In the genomic region with DNA sequence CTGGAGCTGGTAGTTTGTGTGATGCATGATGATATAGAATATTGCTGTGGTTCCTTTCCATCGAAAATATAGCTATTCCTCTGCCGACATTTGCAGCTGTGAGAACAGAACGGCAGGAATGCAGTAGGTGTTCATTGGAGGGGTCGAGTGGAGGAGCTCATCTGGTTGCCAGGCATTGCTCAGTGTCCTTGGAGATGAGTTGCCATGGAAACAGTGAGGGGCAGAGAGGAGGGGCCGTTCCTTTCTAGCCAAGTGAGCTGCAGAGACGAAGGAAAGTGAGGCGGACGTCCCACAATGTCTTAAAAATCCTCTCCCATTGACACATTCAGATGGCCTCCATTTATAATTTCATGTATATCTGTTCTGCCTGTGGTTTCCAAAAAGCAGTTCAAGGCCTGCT, we compare ENCODE assay signal across 1 cellular context.
TF ChIP-seq lines count a peak whose summit lies in the region.

No MANE protein-coding gene starts in this region.

TF ChIP-seq in WTC11, 78 proteins besides CTCF, POLR2A, EP300 and RAD21 (continued from another document):
- TF ChIP-seq, protein P1, sequence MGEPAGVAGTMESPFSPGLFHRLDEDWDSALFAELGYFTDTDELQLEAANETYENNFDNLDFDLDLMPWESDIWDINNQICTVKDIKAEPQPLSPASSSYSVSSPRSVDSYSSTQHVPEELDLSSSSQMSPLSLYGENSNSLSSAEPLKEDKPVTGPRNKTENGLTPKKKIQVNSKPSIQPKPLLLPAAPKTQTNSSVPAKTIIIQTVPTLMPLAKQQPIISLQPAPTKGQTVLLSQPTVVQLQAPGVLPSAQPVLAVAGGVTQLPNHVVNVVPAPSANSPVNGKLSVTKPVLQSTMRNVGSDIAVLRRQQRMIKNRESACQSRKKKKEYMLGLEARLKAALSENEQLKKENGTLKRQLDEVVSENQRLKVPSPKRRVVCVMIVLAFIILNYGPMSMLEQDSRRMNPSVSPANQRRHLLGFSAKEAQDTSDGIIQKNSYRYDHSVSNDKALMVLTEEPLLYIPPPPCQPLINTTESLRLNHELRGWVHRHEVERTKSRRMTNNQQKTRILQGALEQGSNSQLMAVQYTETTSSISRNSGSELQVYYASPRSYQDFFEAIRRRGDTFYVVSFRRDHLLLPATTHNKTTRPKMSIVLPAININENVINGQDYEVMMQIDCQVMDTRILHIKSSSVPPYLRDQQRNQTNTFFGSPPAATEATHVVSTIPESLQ (CRISPR knock-in tag; IDR thresholded peaks at IDR 0.05), result no peak
- TF ChIP-seq CBFB (CRISPR knock-in tag; IDR thresholded peaks at IDR 0.05; ENCODE audit: low read depth) (no peak), ETV6 (CRISPR knock-in tag; IDR thresholded peaks at IDR 0.05) (no peak), NR3C1 (CRISPR knock-in tag; conservative IDR thresholded peaks at IDR 0.05; ENCODE audit: low read depth) (no peak), ESRRA (CRISPR knock-in tag; IDR thresholded peaks at IDR 0.05; ENCODE audit: borderline replicate concordance) (no peak), TEAD1 (CRISPR knock-in tag; IDR thresholded peaks at IDR 0.05) (no peak)
- TF ChIP-seq, protein P2, sequence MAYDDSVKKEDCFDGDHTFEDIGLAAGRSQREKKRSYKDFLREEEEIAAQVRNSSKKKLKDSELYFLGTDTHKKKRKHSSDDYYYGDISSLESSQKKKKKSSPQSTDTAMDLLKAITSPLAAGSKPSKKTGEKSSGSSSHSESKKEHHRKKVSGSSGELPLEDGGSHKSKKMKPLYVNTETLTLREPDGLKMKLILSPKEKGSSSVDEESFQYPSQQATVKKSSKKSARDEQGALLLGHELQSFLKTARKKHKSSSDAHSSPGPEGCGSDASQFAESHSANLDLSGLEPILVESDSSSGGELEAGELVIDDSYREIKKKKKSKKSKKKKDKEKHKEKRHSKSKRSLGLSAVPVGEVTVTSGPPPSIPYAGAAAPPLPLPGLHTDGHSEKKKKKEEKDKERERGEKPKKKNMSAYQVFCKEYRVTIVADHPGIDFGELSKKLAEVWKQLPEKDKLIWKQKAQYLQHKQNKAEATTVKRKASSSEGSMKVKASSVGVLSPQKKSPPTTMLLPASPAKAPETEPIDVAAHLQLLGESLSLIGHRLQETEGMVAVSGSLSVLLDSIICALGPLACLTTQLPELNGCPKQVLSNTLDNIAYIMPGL (CRISPR knock-in tag; IDR thresholded peaks at IDR 0.05), result no peak
- TF ChIP-seq, protein P3, sequence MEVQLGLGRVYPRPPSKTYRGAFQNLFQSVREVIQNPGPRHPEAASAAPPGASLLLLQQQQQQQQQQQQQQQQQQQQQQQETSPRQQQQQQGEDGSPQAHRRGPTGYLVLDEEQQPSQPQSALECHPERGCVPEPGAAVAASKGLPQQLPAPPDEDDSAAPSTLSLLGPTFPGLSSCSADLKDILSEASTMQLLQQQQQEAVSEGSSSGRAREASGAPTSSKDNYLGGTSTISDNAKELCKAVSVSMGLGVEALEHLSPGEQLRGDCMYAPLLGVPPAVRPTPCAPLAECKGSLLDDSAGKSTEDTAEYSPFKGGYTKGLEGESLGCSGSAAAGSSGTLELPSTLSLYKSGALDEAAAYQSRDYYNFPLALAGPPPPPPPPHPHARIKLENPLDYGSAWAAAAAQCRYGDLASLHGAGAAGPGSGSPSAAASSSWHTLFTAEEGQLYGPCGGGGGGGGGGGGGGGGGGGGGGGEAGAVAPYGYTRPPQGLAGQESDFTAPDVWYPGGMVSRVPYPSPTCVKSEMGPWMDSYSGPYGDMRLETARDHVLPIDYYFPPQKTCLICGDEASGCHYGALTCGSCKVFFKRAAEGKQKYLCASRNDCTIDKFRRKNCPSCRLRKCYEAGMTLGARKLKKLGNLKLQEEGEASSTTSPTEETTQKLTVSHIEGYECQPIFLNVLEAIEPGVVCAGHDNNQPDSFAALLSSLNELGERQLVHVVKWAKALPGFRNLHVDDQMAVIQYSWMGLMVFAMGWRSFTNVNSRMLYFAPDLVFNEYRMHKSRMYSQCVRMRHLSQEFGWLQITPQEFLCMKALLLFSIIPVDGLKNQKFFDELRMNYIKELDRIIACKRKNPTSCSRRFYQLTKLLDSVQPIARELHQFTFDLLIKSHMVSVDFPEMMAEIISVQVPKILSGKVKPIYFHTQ (CRISPR knock-in tag; IDR thresholded peaks at IDR 0.05), result no peak
- TF ChIP-seq, protein P4, sequence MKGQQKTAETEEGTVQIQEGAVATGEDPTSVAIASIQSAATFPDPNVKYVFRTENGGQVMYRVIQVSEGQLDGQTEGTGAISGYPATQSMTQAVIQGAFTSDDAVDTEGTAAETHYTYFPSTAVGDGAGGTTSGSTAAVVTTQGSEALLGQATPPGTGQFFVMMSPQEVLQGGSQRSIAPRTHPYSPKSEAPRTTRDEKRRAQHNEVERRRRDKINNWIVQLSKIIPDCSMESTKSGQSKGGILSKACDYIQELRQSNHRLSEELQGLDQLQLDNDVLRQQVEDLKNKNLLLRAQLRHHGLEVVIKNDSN (CRISPR knock-in tag; IDR thresholded peaks at IDR 0.05), result no peak
TF ChIP-seq in WTC11: peak in this region for 0.
